9 cellular contexts compared by ENCODE assay signal in the genomic region with DNA sequence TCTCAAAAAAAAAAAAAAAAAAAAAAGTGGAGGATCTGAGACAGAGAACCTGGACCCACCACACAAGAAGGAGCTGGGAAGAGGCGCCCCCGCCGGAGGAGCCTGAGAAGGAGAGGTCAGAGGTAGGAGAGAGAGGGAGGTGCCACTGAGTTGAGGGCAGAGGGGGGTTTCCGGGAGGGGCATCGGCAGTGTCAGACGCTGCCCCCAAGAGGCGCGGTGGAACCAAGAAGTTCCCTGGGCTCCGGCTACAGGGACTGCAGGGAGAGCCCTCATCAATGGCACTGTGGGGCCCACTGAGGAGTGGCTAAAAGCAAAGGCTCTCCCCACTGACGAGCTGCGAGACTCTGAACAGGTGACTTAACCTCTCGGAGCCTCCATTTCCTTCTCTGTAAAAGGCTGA.
DNase-seq lines count a peak whose midpoint lies in the region; ATAC-seq and TF ChIP-seq lines count a peak whose summit lies in the region.
"Had no signal": no experiment of that assay in that cellular context is flagged by ENCODE, and none has a peak within 500 bp of the region (broad histone marks: within the 10 kb centered on the region; RNA-seq: fewer than 3 reads in every experiment).

No MANE protein-coding gene starts in this region.

- no peaks in the 10 kb centered on the region for H3K36me3 Mint-ChIP-seq in activated naive CD8-positive, alpha-beta T cell

- no peaks in the 10 kb centered on the region for H3K9me3 Mint-ChIP-seq in activated naive CD8-positive, alpha-beta T cell (ENCODE audit: low read depth)

- peak; percentile 33 for DNase-seq in GM10248 (ENCODE audit: extremely low spot score)
- DNase-seq in T-helper 9 cell, result peak; percentile 40
- peak; percentile 17 to 19 for DNase-seq in stimulated activated CD4-positive, alpha-beta T cell treated with anti-CD3 and anti-CD28 coated beads, Interleukin-1b, Interleukin-23, amount 100 ng/mL, for 4 hours (ENCODE audit: low read depth in 2 of 2)
- DNase-seq in cerebellar nuclear complex (lab: John Stamatoyannopoulos, UW), result no peak
- no peak for DNase-seq in cerebellar cortex (ENCODE audit: low spot score)
- no peak for DNase-seq in brain microvascular endothelial cell
- DNase-seq: NCI-H2107 had no signal

- POLR2A ChIA-PET in GM10248 (lab: Yijun Ruan, JAX), result interaction anchor here (0.6 kb wide), 1 partner anchor 46 kb away, joined by 3 read pairs; no protein-coding TSS in a partner anchor

- H3K4me3 Mint-ChIP-seq in activated naive CD8-positive, alpha-beta T cell, result peak overlapping the region; percentile 82

- H3K4me1 Mint-ChIP-seq in activated naive CD8-positive, alpha-beta T cell (ENCODE audit: low read depth), result peaks cover 19% of the 10 kb centered on the region

- no peaks in the 10 kb centered on the region for H3K36me3 ChIP-seq in brain microvascular endothelial cell (replicated peaks)

- peak overlapping the region; percentile 46 for H3K27ac Mint-ChIP-seq in activated naive CD8-positive, alpha-beta T cell

- H3K27me3 ChIP-seq in brain microvascular endothelial cell (replicated peaks), result no peaks in the 10 kb centered on the region

- in situ Hi-C loops in brain microvascular endothelial cell (cut with HindIII; ENCODE audit: low pct_ligation_motif_present, low sequenced_read_pairs), result no loop called here

- H3K4me3 ChIP-seq in brain microvascular endothelial cell (ENCODE audit: low read depth, low read length), result no peak overlapping the region

- TF ChIP-seq CTCF in GM10248 (IDR thresholded peaks at IDR 0.05; ENCODE audit: control extremely low read depth, extremely low read depth, low read depth, missing control alignments) (no peak), brain microvascular endothelial cell (IDR thresholded peaks at IDR 0.05; ENCODE audit: low read depth, low read length, missing control alignments) (no peak)

- H3K27me3 Mint-ChIP-seq in activated naive CD8-positive, alpha-beta T cell, result no peaks in the 10 kb centered on the region

- no peak for ATAC-seq in GM18498 (IDR thresholded peaks at IDR 0.05; ENCODE audit: unreplicated experiment)

- CTCF ChIA-PET in GM10248 (lab: Yijun Ruan, JAX), result interaction anchor here (1.9 kb wide), 1 partner anchor 365 kb away, joined by 6 read pairs; the partner anchor contains the start of gene KRABD2

- no peak overlapping the region for H3K27ac ChIP-seq in brain microvascular endothelial cell

Comparison
In these comparisons a context has a peak if more than half of its experiments do, and no peak if none do; other contexts are left out.
1. DNase-seq: peak in GM10248 (single experiment), T-helper 9 cell (single experiment) and stimulated activated CD4-positive, alpha-beta T cell treated with anti-CD3 and anti-CD28 coated beads, Interleukin-1b, Interleukin-23, amount 100 ng/mL, for 4 hours (2 of 2); none in cerebellar nuclear complex (0 of 2), cerebellar cortex (single experiment) and brain microvascular endothelial cell (single experiment).